27 cellular contexts compared by ENCODE assay signal in the genomic region with DNA sequence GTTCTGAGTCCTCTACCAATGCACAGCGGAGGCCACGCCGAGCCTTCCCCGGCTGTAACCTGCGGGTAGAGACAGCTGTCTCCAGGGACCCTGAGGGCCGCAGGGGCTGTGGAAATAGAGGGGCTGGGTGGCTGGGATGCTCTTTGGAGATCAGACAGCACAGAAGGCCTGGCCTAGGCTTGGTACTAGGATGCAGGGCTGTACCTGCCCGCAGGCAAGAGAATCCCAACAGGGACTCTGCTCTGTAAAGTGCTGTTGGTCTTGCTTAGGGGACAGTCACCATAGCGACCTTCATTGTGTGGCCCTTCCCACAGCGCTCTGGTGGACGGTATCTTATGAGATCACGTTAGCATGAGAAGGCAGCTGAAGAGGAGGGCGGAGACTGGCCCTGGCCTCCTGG. TPM values are rescaled to one million over a fixed set of nuclear protein-coding genes. Genes with fewer than 3 reads are reported as not detected.
"Had no signal": no experiment of that assay in that cellular context is flagged by ENCODE, and none has a peak within 500 bp of the region (broad histone marks: within the 10 kb centered on the region; RNA-seq: fewer than 3 reads in every experiment).

No MANE protein-coding gene starts in this region.

- DNase-seq: activated CD4-positive, alpha-beta memory T cell treated with anti-CD3 and anti-CD28 coated beads for 36 hours; activated effector memory CD4-positive, alpha-beta T cell treated with Interleukin-2 at 50 U/mL for 16 hours; activated T-cell treated with anti-CD3 and anti-CD28 coated beads, Interleukin-2, amount 50 U/mL, for 4 hours; amygdala; cortex of kidney; effector CD4-positive, alpha-beta T cell; esophagus squamous epithelium; left ventricle myocardium inferior; occipital lobe; small intestine; stimulated activated CD4-positive, alpha-beta T cell treated with anti-CD3 and anti-CD28 coated beads, Interleukin-4, amount 100 ng/mL, for 4 hours; stimulated activated CD8-positive, alpha-beta memory T cell treated with anti-CD3 and anti-CD28 coated beads, Interleukin-4, amount 100 ng/mL, for 48 hours; stimulated activated naive CD4-positive, alpha-beta T cell treated with Interleukin-2 at 50 U/mL for 16 hours; substantia nigra; T-helper 9 cell; trophoblast cell had no signal

- H3K36me3 ChIP-seq: esophagus squamous epithelium, left ventricle myocardium inferior had no signal

- H3K9me3 Mint-ChIP-seq: activated CD4-positive, alpha-beta memory T cell treated with anti-CD3 and anti-CD28 coated beads for 36 hours; activated naive CD4-positive, alpha-beta T cell treated with anti-CD3 and anti-CD28 coated beads, Interleukin-2, amount 50 U/mL, for 72 hours; activated T-cell treated with anti-CD3 and anti-CD28 coated beads, Interleukin-2, amount 50 U/mL, for 4 hours; brain; central memory CD8-positive, alpha-beta T cell; memory B cell; natural killer cell treated with Interleukin-12 subunit alpha and Interleukin-12 subunit beta and Interleukin-15 and Interleukin-18, amount 100 ng/mL, for 72 hours had no signal

- H3K4me3 ChIP-seq: esophagus squamous epithelium, hepatocyte, left ventricle myocardium inferior had no signal

- H3K4me2 ChIP-seq: hepatocyte had no signal

- H3K4me1 ChIP-seq: esophagus squamous epithelium, left ventricle myocardium inferior had no signal

- ATAC-seq: activated naive CD4-positive, alpha-beta T cell treated with anti-CD3 and anti-CD28 coated beads, Interleukin-2, amount 50 U/mL, for 72 hours; activated T-cell treated with anti-CD3 and anti-CD28 coated beads, Interleukin-2, amount 50 U/mL, for 4 hours; natural killer cell treated with Interleukin-12 subunit alpha and Interleukin-12 subunit beta and Interleukin-15 and Interleukin-18, amount 100 ng/mL, for 72 hours; right cardiac atrium had no signal

- H3K27ac Mint-ChIP-seq: activated CD4-positive, alpha-beta memory T cell treated with anti-CD3 and anti-CD28 coated beads for 36 hours; activated naive CD4-positive, alpha-beta T cell treated with anti-CD3 and anti-CD28 coated beads, Interleukin-2, amount 50 U/mL, for 72 hours; memory B cell; natural killer cell treated with Interleukin-12 subunit alpha and Interleukin-12 subunit beta and Interleukin-15 and Interleukin-18, amount 100 ng/mL, for 72 hours; progenitor cell of endocrine pancreas had no signal

- H2AFZ ChIP-seq: hepatocyte had no signal

- H3K36me3 Mint-ChIP-seq: activated CD4-positive, alpha-beta memory T cell treated with anti-CD3 and anti-CD28 coated beads for 36 hours; activated naive CD4-positive, alpha-beta T cell treated with anti-CD3 and anti-CD28 coated beads, Interleukin-2, amount 50 U/mL, for 72 hours; brain; memory B cell; natural killer cell treated with Interleukin-12 subunit alpha and Interleukin-12 subunit beta and Interleukin-15 and Interleukin-18, amount 100 ng/mL, for 72 hours had no signal

- H3K27ac ChIP-seq: esophagus squamous epithelium, hepatocyte, left ventricle myocardium inferior had no signal

- H3K9me3 ChIP-seq: esophagus squamous epithelium, left ventricle myocardium inferior had no signal

- H3K79me2 ChIP-seq: hepatocyte had no signal

- H3K4me3 Mint-ChIP-seq: activated CD4-positive, alpha-beta memory T cell treated with anti-CD3 and anti-CD28 coated beads for 36 hours; activated T-cell treated with anti-CD3 and anti-CD28 coated beads, Interleukin-2, amount 50 U/mL, for 4 hours; brain; central memory CD8-positive, alpha-beta T cell; memory B cell; natural killer cell treated with Interleukin-12 subunit alpha and Interleukin-12 subunit beta and Interleukin-15 and Interleukin-18, amount 100 ng/mL, for 72 hours had no signal

- H3K4me1 Mint-ChIP-seq: central memory CD8-positive, alpha-beta T cell had no signal

RNA-seq across cellular contexts. Expression of gene KCNJ5, which starts 11.3 kb away (rescaled TPM):
- total RNA-seq: activated CD4-positive, alpha-beta memory T cell treated with anti-CD3 and anti-CD28 coated beads for 36 hours; activated naive CD4-positive, alpha-beta T cell treated with anti-CD3 and anti-CD28 coated beads, Interleukin-2, amount 50 U/mL, for 72 hours; activated T-cell treated with anti-CD3 and anti-CD28 coated beads, Interleukin-2, amount 50 U/mL, for 4 hours; natural killer cell treated with Interleukin-12 subunit alpha and Interleukin-12 subunit beta and Interleukin-15 and Interleukin-18, amount 100 ng/mL, for 72 hours had no signal
- polyA plus RNA-seq: endothelial cell of umbilical vein had no signal

RNA-seq across cellular contexts. Expression of gene KCNJ1, which starts 12.7 kb away (rescaled TPM):
- total RNA-seq: activated CD4-positive, alpha-beta memory T cell treated with anti-CD3 and anti-CD28 coated beads for 36 hours; activated naive CD4-positive, alpha-beta T cell treated with anti-CD3 and anti-CD28 coated beads, Interleukin-2, amount 50 U/mL, for 72 hours; activated T-cell treated with anti-CD3 and anti-CD28 coated beads, Interleukin-2, amount 50 U/mL, for 4 hours; endothelial cell of umbilical vein; fibroblast of villous mesenchyme; glomerular endothelial cell; hepatocyte; left ventricle myocardium inferior; natural killer cell treated with Interleukin-12 subunit alpha and Interleukin-12 subunit beta and Interleukin-15 and Interleukin-18, amount 100 ng/mL, for 72 hours; occipital lobe; progenitor cell of endocrine pancreas had no signal
- polyA plus RNA-seq: endothelial cell of umbilical vein, hepatocyte had no signal
